9 cellular contexts compared by ENCODE assay signal in the genomic region with DNA sequence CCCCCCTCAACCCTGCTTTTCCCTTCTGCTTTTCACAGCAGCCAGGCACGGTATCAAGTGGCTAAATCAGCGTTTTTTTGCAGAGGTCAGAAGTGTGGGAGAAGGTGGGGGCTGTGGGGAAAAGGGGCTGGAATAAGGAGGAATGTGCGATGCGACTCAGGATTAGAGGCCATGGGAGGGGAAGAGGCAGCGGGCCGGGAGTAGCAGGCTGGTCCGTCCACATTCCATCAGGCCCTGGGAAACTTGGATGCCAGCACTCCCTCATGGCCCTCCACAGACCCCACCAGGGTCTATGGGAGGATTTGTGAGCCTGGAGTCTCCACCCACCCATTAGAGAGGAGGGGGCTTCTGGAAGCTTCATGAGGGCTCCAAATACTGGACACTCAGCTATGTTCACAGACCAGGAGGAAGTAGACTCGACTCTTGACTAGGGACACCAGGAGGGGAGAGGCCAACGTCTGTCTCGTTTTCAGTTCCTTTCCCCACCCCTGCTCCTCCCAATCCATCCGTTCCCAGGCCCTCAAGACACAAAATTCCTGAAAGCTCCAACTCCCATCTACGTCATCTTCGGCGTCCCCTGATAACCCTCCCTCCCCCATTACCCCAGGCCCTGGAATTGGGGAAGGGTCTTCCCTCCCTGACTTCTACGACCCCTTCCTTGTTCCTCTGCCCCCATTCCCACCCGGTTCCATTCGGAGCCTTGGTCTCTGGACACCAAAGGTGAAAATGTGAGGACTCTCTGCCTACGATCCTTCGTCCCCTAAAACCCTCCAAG. TPM values are rescaled to one million over a fixed set of nuclear protein-coding genes. Genes with fewer than 3 reads are reported as not detected.
DNase-seq lines count a peak whose midpoint lies in the region; ATAC-seq, FAIRE-seq and TF ChIP-seq lines count a peak whose summit lies in the region.
"Had no signal": no experiment of that assay in that cellular context is flagged by ENCODE, and none has a peak within 500 bp of the region (broad histone marks: within the 10 kb centered on the region; RNA-seq: fewer than 3 reads in every experiment).

No MANE protein-coding gene starts in this region.

- TF ChIP-seq CTCF in CD8-positive, alpha-beta T cell (IDR thresholded peaks at IDR 0.05), result no peak
- no peak for TF ChIP-seq CTCF in osteocyte (IDR thresholded peaks at IDR 0.05)

- POLR2A ChIA-PET in CD8-positive, alpha-beta T cell (lab: Charles Lee), result no interaction called here

- DNase-seq in CD8-positive, alpha-beta T cell, result no peak
- DNase-seq in osteocyte (ENCODE audit: extremely low spot score, unreplicated experiment), result no peak
- DNase-seq in activated CD8-positive, alpha-beta memory T cell treated with anti-CD3 and anti-CD28 coated beads, Interleukin-2, amount 50 U/mL, for 4 hours, result no peak
- DNase-seq in mesenteric fat pad (ENCODE audit: low spot score), result no peak
- DNase-seq in H54 (ENCODE audit: insufficient read length, low spot score), result no peak

- no peak overlapping the region for H3K27ac ChIP-seq in CD8-positive, alpha-beta T cell (ENCODE audit: low read depth, low read length)
- peak overlapping the region; percentile 98 for H3K27ac ChIP-seq in HUES48 (ENCODE audit: low read depth, low read length)

- intact Hi-C loops in CD8-positive, alpha-beta T cell (cut with DNase I, micrococcal nuclease), result loop anchor here (1.0 to 10.0 kb wide), 4 partner anchors 24 to 362 kb away; a partner anchor contains a TSS
- intact Hi-C loops in dendritic cell treated with granulocyte-macrophage colony-stimulating factor and Interleukin-4, amounts not matched to agents 40 ng/mL and 50 ng/mL, for 4 days (cut with micrococcal nuclease), result no loop called here

- peaks cover 32% of the 10 kb centered on the region for H3K27me3 ChIP-seq in CD8-positive, alpha-beta T cell (ENCODE audit: insufficient read depth, low read length)
- H3K27me3 ChIP-seq in HUES48 (ENCODE audit: control insufficient read depth, insufficient read depth, low read length), result peaks cover 9% of the 10 kb centered on the region

- H3K4me1 Mint-ChIP-seq in CD8-positive, alpha-beta T cell (ENCODE audit: low read depth), result peaks cover 50% of the 10 kb centered on the region
- H3K4me1 Mint-ChIP-seq in dendritic cell treated with granulocyte-macrophage colony-stimulating factor and Interleukin-4, amounts not matched to agents 40 ng/mL and 50 ng/mL, for 4 days (ENCODE audit: low read depth), result peaks cover 86% of the 10 kb centered on the region
- peaks cover 26% of the 10 kb centered on the region for H3K4me1 Mint-ChIP-seq in osteocyte (ENCODE audit: unreplicated experiment)

- no peaks in the 10 kb centered on the region for H3K9me3 ChIP-seq in CD8-positive, alpha-beta T cell (ENCODE audit: low read length)
- H3K9me3 ChIP-seq in HUES48 (ENCODE audit: control insufficient read depth, insufficient read depth, low read length), result no peaks in the 10 kb centered on the region

- ATAC-seq in CD8-positive, alpha-beta T cell, result no peak
- ATAC-seq in HG02852 (IDR thresholded peaks at IDR 0.05; ENCODE audit: unreplicated experiment), result no peak

- CTCF ChIA-PET in CD8-positive, alpha-beta T cell (lab: Charles Lee), result no interaction called here

- H3K9me3 Mint-ChIP-seq in CD8-positive, alpha-beta T cell, result peaks cover 7% of the 10 kb centered on the region
- H3K9me3 Mint-ChIP-seq in dendritic cell treated with granulocyte-macrophage colony-stimulating factor and Interleukin-4, amounts not matched to agents 40 ng/mL and 50 ng/mL, for 4 days, result no peaks in the 10 kb centered on the region
- H3K9me3 Mint-ChIP-seq in osteocyte (ENCODE audit: unreplicated experiment), result peaks cover 8% of the 10 kb centered on the region

- no peak overlapping the region for H3K4me3 ChIP-seq in CD8-positive, alpha-beta T cell (ENCODE audit: low read depth, low read length)
- peak overlapping the region; percentile 79 for H3K4me3 ChIP-seq in HUES48 (ENCODE audit: low read depth, low read length)
- H3K4me3 ChIP-seq: lung had no signal

- H3K27ac Mint-ChIP-seq in CD8-positive, alpha-beta T cell, result no peak overlapping the region
- H3K27ac Mint-ChIP-seq in dendritic cell treated with granulocyte-macrophage colony-stimulating factor and Interleukin-4, amounts not matched to agents 40 ng/mL and 50 ng/mL, for 4 days, result peak overlapping the region; percentile 84
- no peak overlapping the region for H3K27ac Mint-ChIP-seq in osteocyte (ENCODE audit: unreplicated experiment)

- peak overlapping the region; percentile 78 for H3K9ac ChIP-seq in HUES48 (ENCODE audit: low read depth, low read length)

- no peak for FAIRE-seq in H54 (lab: Jason Lieb, UNC)

- H3K36me3 Mint-ChIP-seq in CD8-positive, alpha-beta T cell, result no peaks in the 10 kb centered on the region
- peaks cover 43% of the 10 kb centered on the region for H3K36me3 Mint-ChIP-seq in dendritic cell treated with granulocyte-macrophage colony-stimulating factor and Interleukin-4, amounts not matched to agents 40 ng/mL and 50 ng/mL, for 4 days (ENCODE audit: low read depth)
- H3K36me3 Mint-ChIP-seq in osteocyte (ENCODE audit: unreplicated experiment), result peaks cover 7% of the 10 kb centered on the region

- peaks cover 48% of the 10 kb centered on the region for H3K4me1 ChIP-seq in CD8-positive, alpha-beta T cell (ENCODE audit: insufficient read depth, low read length)
- H3K4me1 ChIP-seq in HUES48 (ENCODE audit: control insufficient read depth, insufficient read depth, low read length), result peaks cover 11% of the 10 kb centered on the region

- H3K36me3 ChIP-seq in CD8-positive, alpha-beta T cell (ENCODE audit: insufficient read depth, low read length), result no peaks in the 10 kb centered on the region
- no peaks in the 10 kb centered on the region for H3K36me3 ChIP-seq in HUES48 (ENCODE audit: control insufficient read depth, insufficient read depth, low read length)

- TF ChIP-seq POLR2A in H54 (IDR thresholded peaks at IDR 0.05; ENCODE audit: low read depth, low read length), result no peak

- peak overlapping the region; percentile 42 for H3K4me3 Mint-ChIP-seq in CD8-positive, alpha-beta T cell
- peak overlapping the region; percentile 81 for H3K4me3 Mint-ChIP-seq in dendritic cell treated with granulocyte-macrophage colony-stimulating factor and Interleukin-4, amounts not matched to agents 40 ng/mL and 50 ng/mL, for 4 days
- peak overlapping the region; percentile 22 for H3K4me3 Mint-ChIP-seq in osteocyte (ENCODE audit: unreplicated experiment)

- H3K27me3 Mint-ChIP-seq in CD8-positive, alpha-beta T cell (ENCODE audit: low read depth), result peaks cover 60% of the 10 kb centered on the region
- H3K27me3 Mint-ChIP-seq in dendritic cell treated with granulocyte-macrophage colony-stimulating factor and Interleukin-4, amounts not matched to agents 40 ng/mL and 50 ng/mL, for 4 days, result peaks cover 5% of the 10 kb centered on the region
- H3K27me3 Mint-ChIP-seq in osteocyte (ENCODE audit: unreplicated experiment), result peaks cover 40% of the 10 kb centered on the region

RNA-seq across cellular contexts. Expression of a gene that starts 3.3 kb away (rescaled TPM):
- under 1 TPM; 0.08 to 0.39 TPM for total RNA-seq in CD8-positive, alpha-beta T cell
- total RNA-seq in osteocyte, result 1.1 and 1.2 TPM in 2 replicates
- 1.6 TPM for total RNA-seq in mesenteric fat pad

RNA-seq across cellular contexts. Expression of a gene that starts 33.0 kb away (rescaled TPM):
- under 1 TPM in 1 of 2 experiments, not detected in 1; 1.00 TPM for total RNA-seq in CD8-positive, alpha-beta T cell
- total RNA-seq in osteocyte (0.16 and 1.3 TPM in 2 replicates), mesenteric fat pad (0.22 TPM)

RNA-seq across cellular contexts. Expression of a gene that starts 43.8 kb away (rescaled TPM):
- total RNA-seq in CD8-positive, alpha-beta T cell, result 100 to 1,000 TPM; 320 to 327 TPM
- total RNA-seq in osteocyte, result 53.4 and 64.5 TPM in 2 replicates
- 68.7 TPM for total RNA-seq in mesenteric fat pad

RNA-seq across cellular contexts. Expression of a gene that starts 51.7 kb away (rescaled TPM):
- total RNA-seq in CD8-positive, alpha-beta T cell, result 10 to 100 TPM; 19.4 to 21.8 TPM
- 19.6 and 22.2 TPM in 2 replicates for total RNA-seq in osteocyte
- 13.9 TPM for total RNA-seq in mesenteric fat pad

Comparison
In these comparisons a context has a peak if more than half of its experiments do, and no peak if none do; other contexts are left out.
1. H3K4me3 Mint-ChIP-seq: peak in every context shown above with its lines; median percentile 81 in dendritic cell treated with granulocyte-macrophage colony-stimulating factor and Interleukin-4, amounts not matched to agents 40 ng/mL and 50 ng/mL, for 4 days; 42 in CD8-positive, alpha-beta T cell; 22 in osteocyte.